ENCODE assay signal across 1 cellular context in the genomic region with DNA sequence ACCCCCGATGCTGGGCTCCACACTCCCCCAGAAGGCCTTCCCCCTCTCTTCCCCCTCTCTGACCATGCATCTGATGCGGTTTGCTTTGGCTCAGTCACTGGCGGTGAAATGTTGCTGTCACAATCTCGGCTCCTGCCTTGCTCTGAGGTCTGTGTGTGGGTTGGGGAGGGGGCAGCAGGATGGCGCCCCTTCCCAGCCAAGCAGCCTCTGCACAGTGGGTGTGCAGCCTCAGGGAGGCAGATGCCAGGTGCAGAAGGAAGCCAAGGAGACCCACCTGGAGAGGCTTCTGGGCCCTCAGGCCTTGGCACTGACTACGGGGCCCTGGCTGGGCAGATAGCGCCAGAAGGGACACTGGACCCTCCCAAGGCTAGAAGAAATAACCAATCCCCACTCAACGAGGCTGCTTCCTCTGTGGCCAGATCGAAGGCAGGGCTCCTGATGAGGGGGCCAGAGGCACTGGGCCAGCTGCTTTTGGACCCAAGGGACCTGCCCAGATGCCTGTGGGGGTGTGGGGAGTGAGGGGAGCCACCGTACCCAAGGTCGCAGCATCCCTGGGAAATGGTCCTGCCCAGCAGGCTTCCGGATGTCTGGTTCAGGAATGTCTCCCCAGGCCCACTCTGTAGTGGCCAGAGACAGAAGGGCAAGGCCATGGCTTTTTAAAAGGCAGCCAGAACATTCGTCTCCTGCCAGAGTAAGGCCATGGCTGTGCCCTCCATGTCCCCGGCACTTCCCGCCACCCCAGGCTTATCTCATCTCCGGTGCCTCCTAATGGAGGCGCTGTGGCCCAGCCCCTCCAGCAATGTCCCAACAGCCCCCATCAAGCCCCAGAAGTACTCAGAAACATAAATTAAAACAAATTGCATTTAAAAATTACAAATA.
TF ChIP-seq lines count a peak whose summit lies in the region.

No MANE protein-coding gene starts in this region.

TF ChIP-seq in HepG2, 621 proteins besides CTCF, POLR2A, EP300 and RAD21 (continued from another document and continues in another):
- TF ChIP-seq, protein P1, sequence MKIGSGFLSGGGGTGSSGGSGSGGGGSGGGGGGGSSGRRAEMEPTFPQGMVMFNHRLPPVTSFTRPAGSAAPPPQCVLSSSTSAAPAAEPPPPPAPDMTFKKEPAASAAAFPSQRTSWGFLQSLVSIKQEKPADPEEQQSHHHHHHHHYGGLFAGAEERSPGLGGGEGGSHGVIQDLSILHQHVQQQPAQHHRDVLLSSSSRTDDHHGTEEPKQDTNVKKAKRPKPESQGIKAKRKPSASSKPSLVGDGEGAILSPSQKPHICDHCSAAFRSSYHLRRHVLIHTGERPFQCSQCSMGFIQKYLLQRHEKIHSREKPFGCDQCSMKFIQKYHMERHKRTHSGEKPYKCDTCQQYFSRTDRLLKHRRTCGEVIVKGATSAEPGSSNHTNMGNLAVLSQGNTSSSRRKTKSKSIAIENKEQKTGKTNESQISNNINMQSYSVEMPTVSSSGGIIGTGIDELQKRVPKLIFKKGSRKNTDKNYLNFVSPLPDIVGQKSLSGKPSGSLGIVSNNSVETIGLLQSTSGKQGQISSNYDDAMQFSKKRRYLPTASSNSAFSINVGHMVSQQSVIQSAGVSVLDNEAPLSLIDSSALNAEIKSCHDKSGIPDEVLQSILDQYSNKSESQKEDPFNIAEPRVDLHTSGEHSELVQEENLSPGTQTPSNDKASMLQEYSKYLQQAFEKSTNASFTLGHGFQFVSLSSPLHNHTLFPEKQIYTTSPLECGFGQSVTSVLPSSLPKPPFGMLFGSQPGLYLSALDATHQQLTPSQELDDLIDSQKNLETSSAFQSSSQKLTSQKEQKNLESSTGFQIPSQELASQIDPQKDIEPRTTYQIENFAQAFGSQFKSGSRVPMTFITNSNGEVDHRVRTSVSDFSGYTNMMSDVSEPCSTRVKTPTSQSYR (CRISPR knock-in tag; IDR thresholded peaks at IDR 0.05; ENCODE audit: borderline replicate concordance), result no peak
- TF ChIP-seq KMT2B (CRISPR knock-in tag; IDR thresholded peaks at IDR 0.05) (no peak), HNRNPLL (IDR thresholded peaks at IDR 0.05; ENCODE audit: low read depth, low read length, poor library complexity, severe bottlenecking) (peak; percentile 54), ZNF501 (CRISPR knock-in tag; IDR thresholded peaks at IDR 0.05) (peak; percentile 75), ETV6 (CRISPR knock-in tag; conservative IDR thresholded peaks at IDR 0.05) (no peak), ZNF160 (CRISPR knock-in tag; IDR thresholded peaks at IDR 0.05) (no peak), ZNF83 (CRISPR knock-in tag; IDR thresholded peaks at IDR 0.05; ENCODE audit: borderline replicate concordance) (no peak), IKZF4 (CRISPR knock-in tag; IDR thresholded peaks at IDR 0.05; ENCODE audit: borderline replicate concordance, low read depth, not compliant biosample characterization) (no peak), SMARCE1 (IDR thresholded peaks at IDR 0.05; ENCODE audit: borderline replicate concordance) (no peak), ZNF768 (CRISPR knock-in tag; IDR thresholded peaks at IDR 0.05) (peak; percentile 30; the same call in 1 of the 2 replicates), BORCS8-MEF2B (CRISPR knock-in tag; IDR thresholded peaks at IDR 0.05) (peak; percentile 34; the same call in 1 of the 2 replicates), DNMT1 (CRISPR knock-in tag; IDR thresholded peaks at IDR 0.05) (no peak), ZMYM4 (CRISPR knock-in tag; IDR thresholded peaks at IDR 0.05) (0 out of 2 replicates have a peak, but pooled peaks have one; percentile 33), ZNF619 (CRISPR knock-in tag; IDR thresholded peaks at IDR 0.05) (no peak), KLF12 (CRISPR knock-in tag; IDR thresholded peaks at IDR 0.05; ENCODE audit: borderline replicate concordance) (no peak), HNF1B (CRISPR knock-in tag; IDR thresholded peaks at IDR 0.05) (peak; percentile 69; the same call in 1 of the 2 replicates), TAF15 (IDR thresholded peaks at IDR 0.05; ENCODE audit: low read depth, low read length, poor library complexity, severe bottlenecking) (peak; percentile 77), ZNF512 (CRISPR knock-in tag; IDR thresholded peaks at IDR 0.05) (no peak), ZNF44 (CRISPR knock-in tag; IDR thresholded peaks at IDR 0.05) (no peak), ZNF577 (CRISPR knock-in tag; IDR thresholded peaks at IDR 0.05; ENCODE audit: borderline replicate concordance, low read depth) (no peak), CREM (IDR thresholded peaks at IDR 0.05) (no peak), CREM (CRISPR knock-in tag; IDR thresholded peaks at IDR 0.05) (no peak), KDM2A (CRISPR knock-in tag; IDR thresholded peaks at IDR 0.05; ENCODE audit: borderline replicate concordance, low read depth) (no peak; the same call in 1 of the 2 replicates), MXI1 (IDR thresholded peaks at IDR 0.05; ENCODE audit: borderline replicate concordance, low read depth, low read length) (no peak), FOXJ3 (CRISPR knock-in tag; IDR thresholded peaks at IDR 0.05; ENCODE audit: borderline replicate concordance) (peak; percentile 45; the same call in 1 of the 2 replicates), ZBTB14 (CRISPR knock-in tag; IDR thresholded peaks at IDR 0.05) (no peak), WIZ (CRISPR knock-in tag; IDR thresholded peaks at IDR 0.05) (no peak), TBX3 (IDR thresholded peaks at IDR 0.05; ENCODE audit: borderline replicate concordance) (no peak), PAWR (CRISPR knock-in tag; IDR thresholded peaks at IDR 0.05; ENCODE audit: borderline replicate concordance) (no peak), ZC3H13 (CRISPR knock-in tag; IDR thresholded peaks at IDR 0.05) (no peak), POLR2AphosphoS2 (IDR thresholded peaks at IDR 0.05; ENCODE audit: low read depth, low read length) (no peak)
- TF ChIP-seq, protein P2, sequence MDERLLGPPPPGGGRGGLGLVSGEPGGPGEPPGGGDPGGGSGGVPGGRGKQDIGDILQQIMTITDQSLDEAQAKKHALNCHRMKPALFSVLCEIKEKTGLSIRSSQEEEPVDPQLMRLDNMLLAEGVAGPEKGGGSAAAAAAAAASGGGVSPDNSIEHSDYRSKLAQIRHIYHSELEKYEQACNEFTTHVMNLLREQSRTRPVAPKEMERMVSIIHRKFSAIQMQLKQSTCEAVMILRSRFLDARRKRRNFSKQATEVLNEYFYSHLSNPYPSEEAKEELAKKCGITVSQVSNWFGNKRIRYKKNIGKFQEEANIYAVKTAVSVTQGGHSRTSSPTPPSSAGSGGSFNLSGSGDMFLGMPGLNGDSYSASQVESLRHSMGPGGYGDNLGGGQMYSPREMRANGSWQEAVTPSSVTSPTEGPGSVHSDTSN (CRISPR knock-in tag; IDR thresholded peaks at IDR 0.05), result no peak
- TF ChIP-seq, protein P3, sequence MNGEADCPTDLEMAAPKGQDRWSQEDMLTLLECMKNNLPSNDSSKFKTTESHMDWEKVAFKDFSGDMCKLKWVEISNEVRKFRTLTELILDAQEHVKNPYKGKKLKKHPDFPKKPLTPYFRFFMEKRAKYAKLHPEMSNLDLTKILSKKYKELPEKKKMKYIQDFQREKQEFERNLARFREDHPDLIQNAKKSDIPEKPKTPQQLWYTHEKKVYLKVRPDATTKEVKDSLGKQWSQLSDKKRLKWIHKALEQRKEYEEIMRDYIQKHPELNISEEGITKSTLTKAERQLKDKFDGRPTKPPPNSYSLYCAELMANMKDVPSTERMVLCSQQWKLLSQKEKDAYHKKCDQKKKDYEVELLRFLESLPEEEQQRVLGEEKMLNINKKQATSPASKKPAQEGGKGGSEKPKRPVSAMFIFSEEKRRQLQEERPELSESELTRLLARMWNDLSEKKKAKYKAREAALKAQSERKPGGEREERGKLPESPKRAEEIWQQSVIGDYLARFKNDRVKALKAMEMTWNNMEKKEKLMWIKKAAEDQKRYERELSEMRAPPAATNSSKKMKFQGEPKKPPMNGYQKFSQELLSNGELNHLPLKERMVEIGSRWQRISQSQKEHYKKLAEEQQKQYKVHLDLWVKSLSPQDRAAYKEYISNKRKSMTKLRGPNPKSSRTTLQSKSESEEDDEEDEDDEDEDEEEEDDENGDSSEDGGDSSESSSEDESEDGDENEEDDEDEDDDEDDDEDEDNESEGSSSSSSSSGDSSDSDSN (CRISPR knock-in tag; IDR thresholded peaks at IDR 0.05), result 0 out of 2 replicates have a peak, but pooled peaks have one; percentile 12
- TF ChIP-seq, protein P4, sequence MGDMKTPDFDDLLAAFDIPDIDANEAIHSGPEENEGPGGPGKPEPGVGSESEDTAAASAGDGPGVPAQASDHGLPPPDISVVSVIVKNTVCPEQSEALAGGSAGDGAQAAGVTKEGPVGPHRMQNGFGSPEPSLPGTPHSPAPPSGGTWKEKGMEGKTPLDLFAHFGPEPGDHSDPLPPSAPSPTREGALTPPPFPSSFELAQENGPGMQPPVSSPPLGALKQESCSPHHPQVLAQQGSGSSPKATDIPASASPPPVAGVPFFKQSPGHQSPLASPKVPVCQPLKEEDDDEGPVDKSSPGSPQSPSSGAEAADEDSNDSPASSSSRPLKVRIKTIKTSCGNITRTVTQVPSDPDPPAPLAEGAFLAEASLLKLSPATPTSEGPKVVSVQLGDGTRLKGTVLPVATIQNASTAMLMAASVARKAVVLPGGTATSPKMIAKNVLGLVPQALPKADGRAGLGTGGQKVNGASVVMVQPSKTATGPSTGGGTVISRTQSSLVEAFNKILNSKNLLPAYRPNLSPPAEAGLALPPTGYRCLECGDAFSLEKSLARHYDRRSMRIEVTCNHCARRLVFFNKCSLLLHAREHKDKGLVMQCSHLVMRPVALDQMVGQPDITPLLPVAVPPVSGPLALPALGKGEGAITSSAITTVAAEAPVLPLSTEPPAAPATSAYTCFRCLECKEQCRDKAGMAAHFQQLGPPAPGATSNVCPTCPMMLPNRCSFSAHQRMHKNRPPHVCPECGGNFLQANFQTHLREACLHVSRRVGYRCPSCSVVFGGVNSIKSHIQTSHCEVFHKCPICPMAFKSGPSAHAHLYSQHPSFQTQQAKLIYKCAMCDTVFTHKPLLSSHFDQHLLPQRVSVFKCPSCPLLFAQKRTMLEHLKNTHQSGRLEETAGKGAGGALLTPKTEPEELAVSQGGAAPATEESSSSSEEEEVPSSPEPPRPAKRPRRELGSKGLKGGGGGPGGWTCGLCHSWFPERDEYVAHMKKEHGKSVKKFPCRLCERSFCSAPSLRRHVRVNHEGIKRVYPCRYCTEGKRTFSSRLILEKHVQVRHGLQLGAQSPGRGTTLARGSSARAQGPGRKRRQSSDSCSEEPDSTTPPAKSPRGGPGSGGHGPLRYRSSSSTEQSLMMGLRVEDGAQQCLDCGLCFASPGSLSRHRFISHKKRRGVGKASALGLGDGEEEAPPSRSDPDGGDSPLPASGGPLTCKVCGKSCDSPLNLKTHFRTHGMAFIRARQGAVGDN (CRISPR knock-in tag; IDR thresholded peaks at IDR 0.05), result peak; percentile 60
- TF ChIP-seq, protein P5, sequence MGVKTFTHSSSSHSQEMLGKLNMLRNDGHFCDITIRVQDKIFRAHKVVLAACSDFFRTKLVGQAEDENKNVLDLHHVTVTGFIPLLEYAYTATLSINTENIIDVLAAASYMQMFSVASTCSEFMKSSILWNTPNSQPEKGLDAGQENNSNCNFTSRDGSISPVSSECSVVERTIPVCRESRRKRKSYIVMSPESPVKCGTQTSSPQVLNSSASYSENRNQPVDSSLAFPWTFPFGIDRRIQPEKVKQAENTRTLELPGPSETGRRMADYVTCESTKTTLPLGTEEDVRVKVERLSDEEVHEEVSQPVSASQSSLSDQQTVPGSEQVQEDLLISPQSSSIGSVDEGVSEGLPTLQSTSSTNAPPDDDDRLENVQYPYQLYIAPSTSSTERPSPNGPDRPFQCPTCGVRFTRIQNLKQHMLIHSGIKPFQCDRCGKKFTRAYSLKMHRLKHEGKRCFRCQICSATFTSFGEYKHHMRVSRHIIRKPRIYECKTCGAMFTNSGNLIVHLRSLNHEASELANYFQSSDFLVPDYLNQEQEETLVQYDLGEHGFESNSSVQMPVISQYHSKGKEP (CRISPR knock-in tag; IDR thresholded peaks at IDR 0.05), result no peak
- TF ChIP-seq, protein P6, sequence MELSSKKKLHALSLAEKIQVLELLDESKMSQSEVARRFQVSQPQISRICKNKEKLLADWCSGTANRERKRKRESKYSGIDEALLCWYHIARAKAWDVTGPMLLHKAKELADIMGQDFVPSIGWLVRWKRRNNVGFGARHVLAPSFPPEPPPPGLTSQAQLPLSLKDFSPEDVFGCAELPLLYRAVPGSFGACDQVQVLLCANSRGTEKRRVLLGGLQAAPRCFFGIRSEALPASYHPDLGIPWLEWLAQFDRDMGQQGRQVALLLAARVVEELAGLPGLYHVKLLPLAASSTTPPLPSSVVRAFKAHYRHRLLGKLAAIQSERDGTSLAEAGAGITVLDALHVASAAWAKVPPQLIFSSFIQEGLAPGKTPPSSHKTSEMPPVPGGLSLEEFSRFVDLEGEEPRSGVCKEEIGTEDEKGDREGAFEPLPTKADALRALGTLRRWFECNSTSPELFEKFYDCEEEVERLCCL (CRISPR knock-in tag; IDR thresholded peaks at IDR 0.05; ENCODE audit: borderline replicate concordance), result no peak
- TF ChIP-seq, protein P7, sequence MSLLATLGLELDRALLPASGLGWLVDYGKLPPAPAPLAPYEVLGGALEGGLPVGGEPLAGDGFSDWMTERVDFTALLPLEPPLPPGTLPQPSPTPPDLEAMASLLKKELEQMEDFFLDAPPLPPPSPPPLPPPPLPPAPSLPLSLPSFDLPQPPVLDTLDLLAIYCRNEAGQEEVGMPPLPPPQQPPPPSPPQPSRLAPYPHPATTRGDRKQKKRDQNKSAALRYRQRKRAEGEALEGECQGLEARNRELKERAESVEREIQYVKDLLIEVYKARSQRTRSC (CRISPR knock-in tag; IDR thresholded peaks at IDR 0.05; ENCODE audit: low read depth), result no peak
